In the genomic region with DNA sequence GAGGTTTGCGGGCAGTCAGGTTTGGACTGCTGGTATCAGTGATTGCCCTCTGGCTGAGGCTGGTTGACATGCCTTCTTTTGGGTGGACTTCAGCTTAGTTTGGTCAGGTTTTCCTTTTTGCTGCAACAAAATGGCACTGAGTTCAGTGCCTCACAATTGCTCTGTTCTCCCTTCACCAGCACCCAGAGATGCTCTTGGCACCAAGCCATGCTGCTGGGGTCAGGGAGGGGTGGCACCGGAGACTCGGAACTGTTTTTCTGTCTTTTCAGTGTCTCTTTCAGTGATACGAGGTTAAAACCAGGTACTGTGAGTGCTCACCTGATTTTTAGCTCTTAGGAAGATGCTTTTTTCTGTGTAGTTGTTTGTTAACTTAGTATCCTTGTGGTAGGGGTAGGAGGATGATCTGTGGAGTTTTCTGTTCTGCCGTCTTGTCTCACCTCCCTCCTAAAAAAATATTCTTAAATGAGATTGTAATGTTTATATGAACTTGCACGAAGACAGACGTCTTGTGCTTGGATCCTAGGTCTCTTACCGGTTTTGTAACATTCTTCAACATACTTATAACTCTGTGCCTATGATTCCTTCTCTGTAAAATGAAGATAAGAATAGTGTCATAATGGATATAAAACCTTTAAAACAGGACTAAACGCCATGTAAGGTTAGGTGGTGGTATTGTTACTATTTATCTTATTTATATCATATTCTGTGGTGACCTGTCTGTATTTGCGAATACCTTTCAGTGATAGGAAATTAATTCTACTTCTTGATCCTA, we compare ENCODE assay signal across 5 cellular contexts.
DNase-seq lines count a peak whose midpoint lies in the region; TF ChIP-seq lines count a peak whose summit lies in the region.
"Not testable (repeated sequence)": the region's sequence is repeated elsewhere in the genome, so short reads cannot be mapped to it uniquely, and the experiment has no call there.

No MANE protein-coding gene starts in this region.

- POLR2A ChIA-PET in HEK293 (lab: Yijun Ruan, JAX), result not testable (repeated sequence)

- not testable (repeated sequence) for TF ChIP-seq POLR2A in testis (IDR thresholded peaks at IDR 0.05)

- not testable (repeated sequence) for H3K23ac ChIP-seq in trophoblast cell (ENCODE audit: low read length)

- H3K4me1 ChIP-seq in HEK293 (ENCODE audit: control insufficient read depth, insufficient read depth, low read length); trophoblast cell (ENCODE audit: control insufficient read depth in 1 of 2, insufficient read depth in 2 of 2, low read length in 2 of 2); testis: not testable (repeated sequence)

- not testable (repeated sequence) for H3K18ac ChIP-seq in trophoblast cell (ENCODE audit: low read length)

- H4K91ac ChIP-seq in trophoblast cell (ENCODE audit: low read depth, low read length), result not testable (repeated sequence)

- not testable (repeated sequence) for H2AFZ ChIP-seq in trophoblast cell (ENCODE audit: insufficient read depth, low read length, poor library complexity)

- H3K36me3 ChIP-seq in HEK293 (ENCODE audit: control insufficient read depth in 2 of 2, insufficient read depth in 1 of 2, low read length in 2 of 2); trophoblast cell (ENCODE audit: control insufficient read depth in 1 of 2, insufficient read depth in 2 of 2, low read length in 2 of 2); testis (ENCODE audit: low read depth, missing control alignments): not testable (repeated sequence)

- not testable (repeated sequence) for TF ChIP-seq CTCF in HEK293 (tag by site-specific recombination; IDR thresholded peaks at IDR 0.05); testis (IDR thresholded peaks at IDR 0.05)

- not testable (repeated sequence) for H3K79me2 ChIP-seq in trophoblast cell (ENCODE audit: control insufficient read depth, insufficient read depth, low read length, poor library complexity)

- not testable (repeated sequence) for H2BK5ac ChIP-seq in trophoblast cell (ENCODE audit: low read depth, low read length, poor library complexity)

- CTCF ChIA-PET in HEK293 (lab: Yijun Ruan, JAX), result not testable (repeated sequence)

- DNase-seq in NCI-H226 (peak; percentile 1), medulla oblongata (ENCODE audit: extremely low spot score) (peak; percentile 1), trophoblast cell (peak; percentile 59 to 79)
- not testable (repeated sequence) for DNase-seq in testis

- H2BK120ac ChIP-seq in trophoblast cell (ENCODE audit: insufficient read depth, low read length, poor library complexity), result not testable (repeated sequence)

- H3K9me3 ChIP-seq in HEK293 (ENCODE audit: control insufficient read depth, insufficient read depth, low read depth, low read length); trophoblast cell (ENCODE audit: insufficient read depth, low read depth, low read length); testis: not testable (repeated sequence)

- not testable (repeated sequence) for H3K4me3 ChIP-seq in HEK293 (ENCODE audit: low read depth, low read length); trophoblast cell (ENCODE audit: low read depth, low read length); testis

- not testable (repeated sequence) for H3K79me1 ChIP-seq in trophoblast cell (ENCODE audit: low read length)

- not testable (repeated sequence) for H3K4ac ChIP-seq in trophoblast cell (ENCODE audit: low read depth, low read length)

- not testable (repeated sequence) for H3K9ac ChIP-seq in trophoblast cell (ENCODE audit: low read length)

- H3K27me3 ChIP-seq in trophoblast cell (ENCODE audit: insufficient read depth, low read length); testis: not testable (repeated sequence)

- not testable (repeated sequence) for H4K12ac ChIP-seq in trophoblast cell (ENCODE audit: low read depth, low read length)

- not testable (repeated sequence) for H3K14ac ChIP-seq in trophoblast cell (ENCODE audit: low read length)

- H2BK12ac ChIP-seq in trophoblast cell (ENCODE audit: low read length), result not testable (repeated sequence)

- H2AK5ac ChIP-seq in trophoblast cell (ENCODE audit: low read length), result not testable (repeated sequence)

- intact Hi-C loops in testis (cut with DNase I; ENCODE audit: low total_unique reads), result not testable (repeated sequence)

- not testable (repeated sequence) for H3K4me2 ChIP-seq in trophoblast cell (ENCODE audit: low read length)

- WGBS in trophoblast cell (ENCODE audit: extremely low coverage, insufficient coverage, insufficient read length), result no CpG with 5 or more reads among the region's 10 CpGs
- WGBS in testis, 2 donors, result 54 to 57% methylated on average over 9 to 10 of the region's 10 CpGs

- not testable (repeated sequence) for H3K27ac ChIP-seq in HEK293 (ENCODE audit: extremely low read depth, low read depth, low read length); trophoblast cell (ENCODE audit: low read depth, low read length)
- H3K27ac ChIP-seq in testis, result peak overlapping the region; percentile 36 to 61

- not testable (repeated sequence) for H4K8ac ChIP-seq in trophoblast cell (ENCODE audit: low read depth, low read length)

TF ChIP-seq in HEK293, 187 proteins besides CTCF, POLR2A, EP300 and RAD21:
- TF ChIP-seq ZNF341 (tag by site-specific recombination; IDR thresholded peaks at IDR 0.05; ENCODE audit: low read depth), result peak; percentile 24; the same call in 1 of the 2 replicates
TF ChIP-seq in HEK293: peak in this region for 1; not testable (repeated sequence) for 186.
